Comparison of ENCODE assay signal across 1 cellular context in the genomic region with DNA sequence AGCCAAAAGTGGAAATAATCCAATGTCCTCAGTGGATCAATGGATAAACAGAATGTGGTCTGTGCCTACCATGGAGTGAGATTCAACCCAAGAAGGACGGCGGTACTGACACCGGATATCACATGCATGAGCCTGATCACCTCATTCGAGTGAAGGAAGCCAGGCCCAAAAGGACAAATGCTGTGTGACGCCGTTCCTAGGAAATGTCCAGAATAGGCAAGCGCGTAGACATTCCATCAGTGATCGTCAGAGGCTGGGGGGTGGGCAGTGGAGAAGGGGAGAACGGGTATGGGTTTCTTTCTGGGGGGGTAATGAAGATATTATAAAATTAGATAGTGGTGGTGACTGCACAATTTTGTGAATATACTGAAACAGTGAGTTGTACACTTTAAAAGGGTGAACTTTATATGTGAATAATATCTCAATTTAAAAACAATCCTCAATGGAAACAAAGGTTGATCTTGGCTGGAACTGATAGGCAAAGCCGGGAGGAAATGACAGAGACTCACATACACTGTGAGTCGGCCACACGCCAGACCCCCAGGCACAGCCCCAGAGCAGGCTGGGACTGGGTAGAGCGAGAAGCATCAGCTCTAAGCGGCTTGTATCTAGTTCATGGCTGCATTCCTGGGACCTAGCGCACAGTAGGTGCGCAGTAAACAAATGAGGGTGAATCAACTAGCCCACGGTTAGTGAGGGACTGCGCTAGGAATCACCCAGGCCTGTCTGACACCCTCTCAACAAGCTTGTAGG.
TF ChIP-seq lines count a peak whose summit lies in the region.

No MANE protein-coding gene starts in this region.

TF ChIP-seq in HepG2, 621 proteins besides CTCF, POLR2A, EP300 and RAD21:
- no peak for TF ChIP-seq HMG20B (CRISPR knock-in tag; conservative IDR thresholded peaks at IDR 0.05)
- TF ChIP-seq NFRKB (IDR thresholded peaks at IDR 0.05) = no peak
- TF ChIP-seq ESRRA (CRISPR knock-in tag; IDR thresholded peaks at IDR 0.05; ENCODE audit: low read depth) = no peak
- TF ChIP-seq, protein P1, sequence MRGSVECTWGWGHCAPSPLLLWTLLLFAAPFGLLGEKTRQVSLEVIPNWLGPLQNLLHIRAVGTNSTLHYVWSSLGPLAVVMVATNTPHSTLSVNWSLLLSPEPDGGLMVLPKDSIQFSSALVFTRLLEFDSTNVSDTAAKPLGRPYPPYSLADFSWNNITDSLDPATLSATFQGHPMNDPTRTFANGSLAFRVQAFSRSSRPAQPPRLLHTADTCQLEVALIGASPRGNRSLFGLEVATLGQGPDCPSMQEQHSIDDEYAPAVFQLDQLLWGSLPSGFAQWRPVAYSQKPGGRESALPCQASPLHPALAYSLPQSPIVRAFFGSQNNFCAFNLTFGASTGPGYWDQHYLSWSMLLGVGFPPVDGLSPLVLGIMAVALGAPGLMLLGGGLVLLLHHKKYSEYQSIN (CRISPR knock-in tag; IDR thresholded peaks at IDR 0.05; ENCODE audit: borderline replicate concordance) = no peak
- TF ChIP-seq ZNF598 (CRISPR knock-in tag; IDR thresholded peaks at IDR 0.05; ENCODE audit: borderline replicate concordance) = no peak
- TF ChIP-seq ZKSCAN1 (IDR thresholded peaks at IDR 0.05; ENCODE audit: low read length) = peak; percentile 93
- no peak for TF ChIP-seq KLF13 (CRISPR knock-in tag; IDR thresholded peaks at IDR 0.05)
- TF ChIP-seq SETDB1 (CRISPR knock-in tag; IDR thresholded peaks at IDR 0.05; ENCODE audit: borderline replicate concordance) = no peak
